In the genomic region with DNA sequence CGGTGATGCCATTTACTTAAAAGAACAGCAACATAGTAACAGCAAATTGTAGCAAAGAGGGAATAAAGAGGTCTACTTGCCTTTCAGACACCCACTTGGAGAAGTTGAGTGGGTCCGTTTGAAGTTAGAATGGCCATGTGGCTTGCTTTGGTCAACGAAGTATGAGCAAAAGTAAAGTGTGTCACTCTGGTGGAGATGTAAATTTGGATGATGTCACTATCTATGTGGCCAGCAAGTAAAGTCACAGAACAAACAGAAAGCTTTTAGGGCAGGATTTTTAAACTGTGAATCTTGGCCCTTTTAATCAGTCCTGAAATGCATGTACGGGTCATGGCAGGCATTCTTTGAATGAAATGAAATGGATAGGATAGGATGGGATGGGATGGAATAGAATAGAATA, we compare ENCODE assay signal across 1 cellular context.
TF ChIP-seq lines count a peak whose summit lies in the region.

No MANE protein-coding gene starts in this region.

TF ChIP-seq in HepG2, 621 proteins besides CTCF, POLR2A, EP300 and RAD21 (continued from another document):
- TF ChIP-seq, protein P1, sequence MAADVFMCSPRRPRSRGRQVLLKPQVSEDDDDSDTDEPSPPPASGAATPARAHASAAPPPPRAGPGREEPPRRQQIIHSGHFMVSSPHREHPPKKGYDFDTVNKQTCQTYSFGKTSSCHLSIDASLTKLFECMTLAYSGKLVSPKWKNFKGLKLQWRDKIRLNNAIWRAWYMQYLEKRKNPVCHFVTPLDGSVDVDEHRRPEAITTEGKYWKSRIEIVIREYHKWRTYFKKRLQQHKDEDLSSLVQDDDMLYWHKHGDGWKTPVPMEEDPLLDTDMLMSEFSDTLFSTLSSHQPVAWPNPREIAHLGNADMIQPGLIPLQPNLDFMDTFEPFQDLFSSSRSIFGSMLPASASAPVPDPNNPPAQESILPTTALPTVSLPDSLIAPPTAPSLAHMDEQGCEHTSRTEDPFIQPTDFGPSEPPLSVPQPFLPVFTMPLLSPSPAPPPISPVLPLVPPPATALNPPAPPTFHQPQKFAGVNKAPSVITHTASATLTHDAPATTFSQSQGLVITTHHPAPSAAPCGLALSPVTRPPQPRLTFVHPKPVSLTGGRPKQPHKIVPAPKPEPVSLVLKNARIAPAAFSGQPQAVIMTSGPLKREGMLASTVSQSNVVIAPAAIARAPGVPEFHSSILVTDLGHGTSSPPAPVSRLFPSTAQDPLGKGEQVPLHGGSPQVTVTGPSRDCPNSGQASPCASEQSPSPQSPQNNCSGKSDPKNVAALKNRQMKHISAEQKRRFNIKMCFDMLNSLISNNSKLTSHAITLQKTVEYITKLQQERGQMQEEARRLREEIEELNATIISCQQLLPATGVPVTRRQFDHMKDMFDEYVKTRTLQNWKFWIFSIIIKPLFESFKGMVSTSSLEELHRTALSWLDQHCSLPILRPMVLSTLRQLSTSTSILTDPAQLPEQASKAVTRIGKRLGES (CRISPR knock-in tag; IDR thresholded peaks at IDR 0.05; ENCODE audit: borderline replicate concordance) = no peak
- TF ChIP-seq KLF11 (CRISPR knock-in tag; IDR thresholded peaks at IDR 0.05) (no peak), PTBP1 (IDR thresholded peaks at IDR 0.05; ENCODE audit: low read depth, low read length, poor library complexity, severe bottlenecking) (no peak), GATA4 (IDR thresholded peaks at IDR 0.05; ENCODE audit: borderline replicate concordance, low read depth) (no peak), CHD2 (IDR thresholded peaks at IDR 0.05; ENCODE audit: low read depth, low read length) (no peak)
- TF ChIP-seq, protein P2, sequence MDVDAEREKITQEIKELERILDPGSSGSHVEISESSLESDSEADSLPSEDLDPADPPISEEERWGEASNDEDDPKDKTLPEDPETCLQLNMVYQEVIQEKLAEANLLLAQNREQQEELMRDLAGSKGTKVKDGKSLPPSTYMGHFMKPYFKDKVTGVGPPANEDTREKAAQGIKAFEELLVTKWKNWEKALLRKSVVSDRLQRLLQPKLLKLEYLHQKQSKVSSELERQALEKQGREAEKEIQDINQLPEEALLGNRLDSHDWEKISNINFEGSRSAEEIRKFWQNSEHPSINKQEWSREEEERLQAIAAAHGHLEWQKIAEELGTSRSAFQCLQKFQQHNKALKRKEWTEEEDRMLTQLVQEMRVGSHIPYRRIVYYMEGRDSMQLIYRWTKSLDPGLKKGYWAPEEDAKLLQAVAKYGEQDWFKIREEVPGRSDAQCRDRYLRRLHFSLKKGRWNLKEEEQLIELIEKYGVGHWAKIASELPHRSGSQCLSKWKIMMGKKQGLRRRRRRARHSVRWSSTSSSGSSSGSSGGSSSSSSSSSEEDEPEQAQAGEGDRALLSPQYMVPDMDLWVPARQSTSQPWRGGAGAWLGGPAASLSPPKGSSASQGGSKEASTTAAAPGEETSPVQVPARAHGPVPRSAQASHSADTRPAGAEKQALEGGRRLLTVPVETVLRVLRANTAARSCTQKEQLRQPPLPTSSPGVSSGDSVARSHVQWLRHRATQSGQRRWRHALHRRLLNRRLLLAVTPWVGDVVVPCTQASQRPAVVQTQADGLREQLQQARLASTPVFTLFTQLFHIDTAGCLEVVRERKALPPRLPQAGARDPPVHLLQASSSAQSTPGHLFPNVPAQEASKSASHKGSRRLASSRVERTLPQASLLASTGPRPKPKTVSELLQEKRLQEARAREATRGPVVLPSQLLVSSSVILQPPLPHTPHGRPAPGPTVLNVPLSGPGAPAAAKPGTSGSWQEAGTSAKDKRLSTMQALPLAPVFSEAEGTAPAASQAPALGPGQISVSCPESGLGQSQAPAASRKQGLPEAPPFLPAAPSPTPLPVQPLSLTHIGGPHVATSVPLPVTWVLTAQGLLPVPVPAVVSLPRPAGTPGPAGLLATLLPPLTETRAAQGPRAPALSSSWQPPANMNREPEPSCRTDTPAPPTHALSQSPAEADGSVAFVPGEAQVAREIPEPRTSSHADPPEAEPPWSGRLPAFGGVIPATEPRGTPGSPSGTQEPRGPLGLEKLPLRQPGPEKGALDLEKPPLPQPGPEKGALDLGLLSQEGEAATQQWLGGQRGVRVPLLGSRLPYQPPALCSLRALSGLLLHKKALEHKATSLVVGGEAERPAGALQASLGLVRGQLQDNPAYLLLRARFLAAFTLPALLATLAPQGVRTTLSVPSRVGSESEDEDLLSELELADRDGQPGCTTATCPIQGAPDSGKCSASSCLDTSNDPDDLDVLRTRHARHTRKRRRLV (CRISPR knock-in tag; IDR thresholded peaks at IDR 0.05) = no peak
